Comparison of ENCODE assay signal across 1 cellular context in the genomic region with DNA sequence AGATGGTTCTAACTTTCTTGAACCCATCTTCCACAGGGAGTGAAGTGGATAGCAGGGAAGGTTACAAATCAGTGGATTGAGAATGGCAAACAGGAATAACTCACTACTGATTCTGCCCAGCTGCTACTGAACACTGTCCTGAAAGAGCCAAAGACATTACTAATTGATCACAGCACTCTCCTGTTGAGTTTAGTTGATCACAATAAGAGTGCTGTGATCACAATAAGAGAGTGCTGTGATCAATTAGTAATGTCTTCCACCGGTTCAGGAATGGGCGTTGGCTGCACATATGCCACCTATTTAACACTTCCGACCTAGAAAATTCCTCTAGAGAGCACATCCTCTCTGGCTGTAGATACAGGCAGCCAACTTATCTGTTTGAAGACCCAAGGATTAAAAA.
TF ChIP-seq lines count a peak whose summit lies in the region.

No MANE protein-coding gene starts in this region.

TF ChIP-seq in K562, 482 proteins besides CTCF, POLR2A, EP300 and RAD21 (continued from another document):
- TF ChIP-seq RHOXF2B (CRISPR knock-in tag; conservative IDR thresholded peaks at IDR 0.05), result no peak
- no peak; the same call in 1 of the 2 replicates for TF ChIP-seq ESRRA (IDR thresholded peaks at IDR 0.05; ENCODE audit: borderline replicate concordance, low read depth)
- no peak for TF ChIP-seq CXXC5 (CRISPR knock-in tag; IDR thresholded peaks at IDR 0.05)
- no peak for TF ChIP-seq HDAC3 (IDR thresholded peaks at IDR 0.05; ENCODE audit: borderline replicate concordance, partially characterized antibody)
- 0 out of 2 replicates have a peak, but pooled peaks have one; percentile 33 for TF ChIP-seq JUND (IDR thresholded peaks at IDR 0.05; ENCODE audit: borderline replicate concordance, low read depth, low read length)
- no peak; the same call in 2 of the 3 replicates for TF ChIP-seq JUND (tag; IDR thresholded peaks at IDR 0.05; ENCODE audit: borderline replicate concordance, low read depth, low read length)
- TF ChIP-seq RUNX1 (IDR thresholded peaks at IDR 0.05; ENCODE audit: low read depth), result no peak
- TF ChIP-seq, protein P1, sequence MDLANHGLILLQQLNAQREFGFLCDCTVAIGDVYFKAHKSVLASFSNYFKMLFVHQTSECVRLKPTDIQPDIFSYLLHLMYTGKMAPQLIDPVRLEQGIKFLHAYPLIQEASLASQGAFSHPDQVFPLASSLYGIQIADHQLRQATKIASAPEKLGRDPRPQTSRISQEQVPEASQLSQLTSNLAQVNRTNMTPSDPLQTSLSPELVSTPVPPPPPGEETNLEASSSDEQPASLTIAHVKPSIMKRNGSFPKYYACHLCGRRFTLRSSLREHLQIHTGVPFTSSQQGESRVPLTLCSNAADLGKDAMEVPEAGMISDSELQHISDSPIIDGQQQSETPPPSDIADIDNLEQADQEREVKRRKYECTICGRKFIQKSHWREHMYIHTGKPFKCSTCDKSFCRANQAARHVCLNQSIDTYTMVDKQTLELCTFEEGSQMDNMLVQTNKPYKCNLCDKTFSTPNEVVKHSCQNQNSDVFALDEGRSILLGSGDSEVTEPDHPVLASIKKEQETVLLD (IDR thresholded peaks at IDR 0.05), result no peak
- TF ChIP-seq NFE2 (IDR thresholded peaks at IDR 0.05; ENCODE audit: low read depth), result no peak
- TF ChIP-seq NCOA4 (IDR thresholded peaks at IDR 0.05; ENCODE audit: partially characterized antibody), result peak; percentile 58
- TF ChIP-seq ZNF239 (CRISPR knock-in tag; IDR thresholded peaks at IDR 0.05), result no peak
- TF ChIP-seq, protein P2, sequence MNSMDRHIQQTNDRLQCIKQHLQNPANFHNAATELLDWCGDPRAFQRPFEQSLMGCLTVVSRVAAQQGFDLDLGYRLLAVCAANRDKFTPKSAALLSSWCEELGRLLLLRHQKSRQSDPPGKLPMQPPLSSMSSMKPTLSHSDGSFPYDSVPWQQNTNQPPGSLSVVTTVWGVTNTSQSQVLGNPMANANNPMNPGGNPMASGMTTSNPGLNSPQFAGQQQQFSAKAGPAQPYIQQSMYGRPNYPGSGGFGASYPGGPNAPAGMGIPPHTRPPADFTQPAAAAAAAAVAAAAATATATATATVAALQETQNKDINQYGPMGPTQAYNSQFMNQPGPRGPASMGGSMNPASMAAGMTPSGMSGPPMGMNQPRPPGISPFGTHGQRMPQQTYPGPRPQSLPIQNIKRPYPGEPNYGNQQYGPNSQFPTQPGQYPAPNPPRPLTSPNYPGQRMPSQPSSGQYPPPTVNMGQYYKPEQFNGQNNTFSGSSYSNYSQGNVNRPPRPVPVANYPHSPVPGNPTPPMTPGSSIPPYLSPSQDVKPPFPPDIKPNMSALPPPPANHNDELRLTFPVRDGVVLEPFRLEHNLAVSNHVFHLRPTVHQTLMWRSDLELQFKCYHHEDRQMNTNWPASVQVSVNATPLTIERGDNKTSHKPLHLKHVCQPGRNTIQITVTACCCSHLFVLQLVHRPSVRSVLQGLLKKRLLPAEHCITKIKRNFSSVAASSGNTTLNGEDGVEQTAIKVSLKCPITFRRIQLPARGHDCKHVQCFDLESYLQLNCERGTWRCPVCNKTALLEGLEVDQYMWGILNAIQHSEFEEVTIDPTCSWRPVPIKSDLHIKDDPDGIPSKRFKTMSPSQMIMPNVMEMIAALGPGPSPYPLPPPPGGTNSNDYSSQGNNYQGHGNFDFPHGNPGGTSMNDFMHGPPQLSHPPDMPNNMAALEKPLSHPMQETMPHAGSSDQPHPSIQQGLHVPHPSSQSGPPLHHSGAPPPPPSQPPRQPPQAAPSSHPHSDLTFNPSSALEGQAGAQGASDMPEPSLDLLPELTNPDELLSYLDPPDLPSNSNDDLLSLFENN (IDR thresholded peaks at IDR 0.05; ENCODE audit: low read depth in 2 of 2, low read length in 2 of 2), result peak in 1 of 2 experiments; percentile 94; a peak in 2 of 4 replicates
- no peak for TF ChIP-seq TBP (optimal IDR thresholded peaks at IDR 0.05; ENCODE audit: low read depth, low read length)
- TF ChIP-seq CTBP1 (IDR thresholded peaks at IDR 0.05; ENCODE audit: borderline replicate concordance), result peak; percentile 67; the same call in 1 of the 2 replicates
- TF ChIP-seq, protein P3, sequence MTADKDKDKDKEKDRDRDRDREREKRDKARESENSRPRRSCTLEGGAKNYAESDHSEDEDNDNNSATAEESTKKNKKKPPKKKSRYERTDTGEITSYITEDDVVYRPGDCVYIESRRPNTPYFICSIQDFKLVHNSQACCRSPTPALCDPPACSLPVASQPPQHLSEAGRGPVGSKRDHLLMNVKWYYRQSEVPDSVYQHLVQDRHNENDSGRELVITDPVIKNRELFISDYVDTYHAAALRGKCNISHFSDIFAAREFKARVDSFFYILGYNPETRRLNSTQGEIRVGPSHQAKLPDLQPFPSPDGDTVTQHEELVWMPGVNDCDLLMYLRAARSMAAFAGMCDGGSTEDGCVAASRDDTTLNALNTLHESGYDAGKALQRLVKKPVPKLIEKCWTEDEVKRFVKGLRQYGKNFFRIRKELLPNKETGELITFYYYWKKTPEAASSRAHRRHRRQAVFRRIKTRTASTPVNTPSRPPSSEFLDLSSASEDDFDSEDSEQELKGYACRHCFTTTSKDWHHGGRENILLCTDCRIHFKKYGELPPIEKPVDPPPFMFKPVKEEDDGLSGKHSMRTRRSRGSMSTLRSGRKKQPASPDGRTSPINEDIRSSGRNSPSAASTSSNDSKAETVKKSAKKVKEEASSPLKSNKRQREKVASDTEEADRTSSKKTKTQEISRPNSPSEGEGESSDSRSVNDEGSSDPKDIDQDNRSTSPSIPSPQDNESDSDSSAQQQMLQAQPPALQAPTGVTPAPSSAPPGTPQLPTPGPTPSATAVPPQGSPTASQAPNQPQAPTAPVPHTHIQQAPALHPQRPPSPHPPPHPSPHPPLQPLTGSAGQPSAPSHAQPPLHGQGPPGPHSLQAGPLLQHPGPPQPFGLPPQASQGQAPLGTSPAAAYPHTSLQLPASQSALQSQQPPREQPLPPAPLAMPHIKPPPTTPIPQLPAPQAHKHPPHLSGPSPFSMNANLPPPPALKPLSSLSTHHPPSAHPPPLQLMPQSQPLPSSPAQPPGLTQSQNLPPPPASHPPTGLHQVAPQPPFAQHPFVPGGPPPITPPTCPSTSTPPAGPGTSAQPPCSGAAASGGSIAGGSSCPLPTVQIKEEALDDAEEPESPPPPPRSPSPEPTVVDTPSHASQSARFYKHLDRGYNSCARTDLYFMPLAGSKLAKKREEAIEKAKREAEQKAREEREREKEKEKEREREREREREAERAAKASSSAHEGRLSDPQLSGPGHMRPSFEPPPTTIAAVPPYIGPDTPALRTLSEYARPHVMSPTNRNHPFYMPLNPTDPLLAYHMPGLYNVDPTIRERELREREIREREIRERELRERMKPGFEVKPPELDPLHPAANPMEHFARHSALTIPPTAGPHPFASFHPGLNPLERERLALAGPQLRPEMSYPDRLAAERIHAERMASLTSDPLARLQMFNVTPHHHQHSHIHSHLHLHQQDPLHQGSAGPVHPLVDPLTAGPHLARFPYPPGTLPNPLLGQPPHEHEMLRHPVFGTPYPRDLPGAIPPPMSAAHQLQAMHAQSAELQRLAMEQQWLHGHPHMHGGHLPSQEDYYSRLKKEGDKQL (CRISPR knock-in tag; IDR thresholded peaks at IDR 0.05; ENCODE audit: borderline replicate concordance), result no peak
- TF ChIP-seq XRCC4 (IDR thresholded peaks at IDR 0.05; ENCODE audit: extremely low read depth, insufficient read depth, insufficient read length), result no peak
- TF ChIP-seq GTF2A2 (tag; IDR thresholded peaks at IDR 0.05), result no peak
- TF ChIP-seq FIP1L1 (IDR thresholded peaks at IDR 0.05; ENCODE audit: low read depth, low read length, poor library complexity, severe bottlenecking), result no peak
- TF ChIP-seq SAFB (IDR thresholded peaks at IDR 0.05; ENCODE audit: borderline replicate concordance, low read depth, low read length), result no peak
- no peak for TF ChIP-seq CREB1 (IDR thresholded peaks at IDR 0.05)
- no peak for TF ChIP-seq CREB1 (CRISPR knock-in tag; IDR thresholded peaks at IDR 0.05)
